ENCODE assay signal across 8 cellular contexts in the genomic region with DNA sequence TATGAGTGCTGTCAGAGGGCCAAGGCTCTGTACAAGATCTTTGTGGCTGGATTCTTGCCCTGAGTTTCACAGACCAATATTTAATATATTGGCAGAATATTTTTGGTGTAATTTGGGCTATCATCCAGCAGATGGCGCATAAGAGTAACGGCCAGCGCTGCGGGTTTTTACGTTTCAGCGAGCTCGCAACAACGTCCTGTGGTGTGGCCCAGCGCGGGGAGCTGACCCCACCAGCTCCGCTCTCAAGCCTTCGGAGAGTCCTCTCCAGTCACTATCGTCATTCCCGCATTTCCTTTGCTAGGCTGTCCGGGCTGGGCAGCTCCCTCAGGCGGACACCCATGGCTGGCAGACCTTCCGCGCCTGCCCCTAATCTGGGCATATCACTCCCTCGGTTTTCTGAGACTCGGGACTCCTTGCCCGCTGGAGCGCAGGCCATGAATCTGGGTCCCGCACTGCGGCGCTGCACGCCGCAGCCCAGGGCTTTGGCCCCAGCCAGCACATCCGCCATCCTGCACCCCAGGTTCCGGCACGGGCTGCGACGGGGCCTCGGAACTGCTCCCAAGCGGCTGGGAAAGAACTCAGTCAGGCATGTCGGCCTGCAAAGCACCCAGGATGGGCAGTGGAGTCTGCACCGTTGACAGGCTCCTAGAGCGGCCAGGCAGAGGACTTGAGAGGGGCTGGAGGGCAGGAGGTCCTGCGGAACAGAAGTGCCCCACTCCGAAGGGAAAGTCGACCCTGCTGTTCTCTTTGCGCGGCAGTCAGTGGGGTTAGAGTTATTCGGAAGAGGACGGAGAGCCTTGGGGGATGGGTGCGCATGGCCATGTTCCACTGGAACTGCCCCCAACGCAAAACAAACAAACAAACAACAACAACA. TPM values are rescaled to one million over a fixed set of nuclear protein-coding genes. Genes with fewer than 3 reads are reported as not detected.
DNase-seq lines count a peak whose midpoint lies in the region; ATAC-seq and TF ChIP-seq lines count a peak whose summit lies in the region.

No MANE protein-coding gene starts in this region.

- peak in 1 of 2 donors; percentile 43 for TF ChIP-seq POLR2A in tibial nerve (IDR thresholded peaks at IDR 0.05)

- intact Hi-C loops in left ventricle myocardium inferior (cut with micrococcal nuclease): loop anchor here (2.0 kb wide), 1 partner anchor 37 kb away; no protein-coding TSS in a partner anchor

- H3K4me3 ChIP-seq in Karpas-422 (ENCODE audit: low read length): no peak overlapping the region
- H3K4me3 ChIP-seq in adipocyte (ENCODE audit: low read length): peak overlapping the region; percentile 79
- H3K4me3 ChIP-seq in left ventricle myocardium inferior: peak overlapping the region; percentile 71
- H3K4me3 ChIP-seq in tibial nerve: peak overlapping the region; percentile 27 to 74 (median 51)

- H3K27me3 ChIP-seq in Karpas-422 (ENCODE audit: low read length): no peaks in the 10 kb centered on the region; the same call in 1 of the 2 replicates
- H3K27me3 ChIP-seq in adipocyte (replicated peaks; ENCODE audit: control insufficient read depth, insufficient read depth, low read length): no peaks in the 10 kb centered on the region
- no peaks in the 10 kb centered on the region for H3K27me3 ChIP-seq in left ventricle myocardium inferior (ENCODE audit: low read depth)
- H3K27me3 ChIP-seq in tibial nerve: no peaks in the 10 kb centered on the region

- H3K9ac ChIP-seq in Karpas-422 (ENCODE audit: low read length) (no peak overlapping the region), adipocyte (ENCODE audit: low read length) (peak overlapping the region; percentile 84)

- no peaks in the 10 kb centered on the region for H3K4me1 ChIP-seq in Karpas-422 (ENCODE audit: low read length)
- peaks cover 16% of the 10 kb centered on the region for H3K4me1 ChIP-seq in adipocyte (ENCODE audit: control insufficient read depth, insufficient read depth, low read length)
- H3K4me1 ChIP-seq in left ventricle myocardium inferior: peaks cover 14% of the 10 kb centered on the region
- H3K4me1 ChIP-seq in tibial nerve: peaks cover 0 to 6% (median 3%) of the 10 kb centered on the region in 4 donors

- peak; percentile 15 for DNase-seq in 8988T
- DNase-seq in Karpas-422: peak; percentile 68
- DNase-seq in T follicular helper cell (ENCODE audit: low read depth): peak; percentile 20
- DNase-seq in adipocyte (ENCODE audit: low read depth): peak; percentile 85
- DNase-seq in left ventricle myocardium inferior: peak; percentile 61
- peak; percentile 71 for DNase-seq in pons (ENCODE audit: low spot score)
- DNase-seq in tibial nerve (ENCODE audit: low spot score in 2 of 2): peak; percentile 38 to 67

- peak in 1 of 2 donors; percentile 68 for TF ChIP-seq EP300 in tibial nerve (IDR thresholded peaks at IDR 0.05)

- no peaks in the 10 kb centered on the region for H3K9me2 ChIP-seq in Karpas-422 (replicated peaks; ENCODE audit: insufficient read depth, low read length)

- no peaks in the 10 kb centered on the region for H4K20me1 ChIP-seq in Karpas-422 (ENCODE audit: insufficient read depth, low read depth, low read length)

- 4% methylated on average over 37 to 46 of the region's 46 CpGs for WGBS in tibial nerve, 2 donors

- H3K79me2 ChIP-seq in Karpas-422 (ENCODE audit: low read length): no peaks in the 10 kb centered on the region

- peak; percentile 84 for TF ChIP-seq CTCF in left ventricle myocardium inferior (IDR thresholded peaks at IDR 0.05; ENCODE audit: borderline replicate concordance)
- TF ChIP-seq CTCF in tibial nerve (IDR thresholded peaks at IDR 0.05): peak; percentile 78 to 87 (median 82)

- no peak overlapping the region for H2AFZ ChIP-seq in Karpas-422 (ENCODE audit: low read length)

- no peaks in the 10 kb centered on the region for H3K36me3 ChIP-seq in Karpas-422 (ENCODE audit: insufficient read depth, low read length)
- H3K36me3 ChIP-seq in adipocyte (ENCODE audit: control insufficient read depth, insufficient read depth, low read length, severe bottlenecking): no peaks in the 10 kb centered on the region
- H3K36me3 ChIP-seq in left ventricle myocardium inferior: no peaks in the 10 kb centered on the region
- no peaks in the 10 kb centered on the region for H3K36me3 ChIP-seq in tibial nerve

- no peaks in the 10 kb centered on the region for H3K9me3 ChIP-seq in Karpas-422 (ENCODE audit: low read length)
- no peaks in the 10 kb centered on the region for H3K9me3 ChIP-seq in adipocyte (ENCODE audit: control insufficient read depth, low read length)
- H3K9me3 ChIP-seq in left ventricle myocardium inferior (replicated peaks): no peaks in the 10 kb centered on the region
- no peaks in the 10 kb centered on the region for H3K9me3 ChIP-seq in tibial nerve

- no peak overlapping the region for H3K27ac ChIP-seq in Karpas-422 (ENCODE audit: low read length)
- peak overlapping the region; percentile 86 for H3K27ac ChIP-seq in left ventricle myocardium inferior (replicated peaks)
- peak overlapping the region in 3 of 4 donors; percentile 76 to 90 (median 85) for H3K27ac ChIP-seq in tibial nerve

- no peak overlapping the region for H3K4me2 ChIP-seq in Karpas-422 (ENCODE audit: low read depth, low read length, poor library complexity, severe bottlenecking)

- ATAC-seq in GM18867 (IDR thresholded peaks at IDR 0.05; ENCODE audit: unreplicated experiment): peak; percentile 63

RNA-seq across cellular contexts. Expression of a gene that starts 18.4 kb away (rescaled TPM):
- total RNA-seq in Karpas-422 (2014; rRNA removed; shearing (Covaris generic); ENCODE audit: low replicate concordance): not detected in 2 replicates
- total RNA-seq in left ventricle myocardium inferior (0.55 TPM), tibial nerve (10 to 100 TPM in 1 of 4 donors, 1 to 10 TPM in 2, under 1 TPM in 1; 0.84 to 18.1 (median 2.2) TPM)

RNA-seq across cellular contexts. Expression of a gene that starts 23.5 kb away (rescaled TPM):
- not detected in 2 replicates for total RNA-seq in Karpas-422 (2014; rRNA removed; shearing (Covaris generic); ENCODE audit: low replicate concordance)
- 1.3 TPM for total RNA-seq in left ventricle myocardium inferior
- total RNA-seq in tibial nerve: 10 to 100 TPM in 1 of 4 donors, 1 to 10 TPM in 3; 4.0 to 13.5 (median 7.9) TPM

RNA-seq across cellular contexts. Expression of a gene that starts 25.3 kb away (rescaled TPM):
- not detected in 2 replicates for total RNA-seq in Karpas-422 (2014; rRNA removed; shearing (Covaris generic); ENCODE audit: low replicate concordance)
- total RNA-seq in left ventricle myocardium inferior (not detected), tibial nerve (under 1 TPM in 1 of 4 donors, not detected in 3; 0.21 TPM)

RNA-seq across cellular contexts. Expression of a gene that starts 54.7 kb away (rescaled TPM):
- total RNA-seq in Karpas-422 (2014; rRNA removed; shearing (Covaris generic); ENCODE audit: low replicate concordance): not detected in 2 replicates
- total RNA-seq in left ventricle myocardium inferior (2.4 TPM), tibial nerve (10 to 100 TPM in 1 of 4 donors, 1 to 10 TPM in 3; 6.0 to 19.4 (median 8.4) TPM)

RNA-seq across cellular contexts. Expression of a gene that starts 59.2 kb away (rescaled TPM):
- total RNA-seq in Karpas-422 (2014; rRNA removed; shearing (Covaris generic); ENCODE audit: low replicate concordance): 0.56 and 0.90 TPM in 2 replicates
- total RNA-seq in left ventricle myocardium inferior (360 TPM), tibial nerve (100 to 1,000 TPM; 116 to 168 (median 160) TPM)

Comparison
In these comparisons a context has a peak if more than half of its experiments do, and no peak if none do; other contexts are left out.
1. DNase-seq: peak in every context shown above with its lines; median percentile 85 in adipocyte; 71 in pons; 68 in Karpas-422; 61 in left ventricle myocardium inferior; 52 in tibial nerve; 20 in T follicular helper cell; 15 in 8988T.